1 cellular context compared by ENCODE assay signal in the genomic region with DNA sequence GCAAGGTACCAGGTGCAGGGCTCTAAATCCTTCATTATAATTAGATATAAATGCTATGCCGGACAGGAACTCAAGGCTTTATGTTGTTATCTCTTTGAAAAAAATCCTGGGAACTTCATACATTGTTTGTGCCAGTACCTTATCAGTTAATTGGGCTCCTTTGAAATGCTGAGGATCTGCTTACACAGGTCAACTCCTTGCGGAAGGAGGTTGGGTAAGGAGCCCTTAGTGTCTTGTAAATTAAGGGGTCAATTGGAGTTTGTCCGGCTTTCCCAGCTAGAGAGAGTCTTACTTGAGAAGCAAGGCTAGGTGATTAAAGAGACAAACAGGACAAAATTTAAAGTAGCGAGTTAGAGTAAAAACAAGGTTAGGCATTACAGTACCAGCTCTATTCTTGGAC. TPM values are rescaled to one million over a fixed set of nuclear protein-coding genes. Genes with fewer than 3 reads are reported as not detected.
"Had no signal": no experiment of that assay in that cellular context is flagged by ENCODE, and none has a peak within 500 bp of the region (broad histone marks: within the 10 kb centered on the region; RNA-seq: fewer than 3 reads in every experiment).

No MANE protein-coding gene starts in this region.

RNA-seq across cellular contexts. Expression of gene STK31, which starts 14.1 kb away (rescaled TPM):
- total RNA-seq: M059J had no signal
